In the genomic region with DNA sequence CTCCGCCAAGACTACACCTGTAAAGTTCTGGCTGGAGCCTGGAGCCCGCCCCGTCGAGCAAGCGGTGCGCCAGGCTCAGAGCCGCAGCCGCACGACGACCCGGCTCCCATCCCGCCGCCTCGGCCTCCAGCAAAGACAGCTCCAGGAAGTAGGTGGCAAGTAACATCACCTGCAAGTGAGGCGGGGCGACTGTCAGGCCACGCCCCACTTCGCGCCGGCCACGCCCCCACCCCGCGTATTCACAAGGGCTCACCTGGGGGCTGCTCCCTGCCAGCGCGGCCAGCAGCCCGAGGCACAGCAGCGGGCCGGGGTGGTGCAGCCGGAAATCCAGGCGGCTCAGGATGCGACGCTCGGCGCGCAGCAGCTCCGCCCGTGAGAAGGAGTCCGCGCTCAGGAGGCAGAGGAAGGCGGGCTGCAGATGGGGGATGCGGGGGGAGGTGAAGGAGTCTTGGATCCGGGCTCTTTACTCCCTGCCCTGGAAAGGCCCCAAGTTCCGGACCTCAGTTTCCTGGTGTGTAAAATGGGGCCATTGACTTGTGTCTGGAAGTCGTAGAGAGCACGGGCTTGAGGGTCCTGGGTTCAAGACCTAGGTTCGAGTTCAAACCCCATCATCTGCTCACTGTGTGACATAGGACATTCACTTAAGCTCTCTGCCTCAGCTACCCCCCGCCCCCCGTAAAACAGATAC, we compare ENCODE assay signal across 13 cellular contexts. TPM values are rescaled to one million over a fixed set of nuclear protein-coding genes. Genes with fewer than 3 reads are reported as not detected.
DNase-seq lines count a peak whose midpoint lies in the region; ATAC-seq, FAIRE-seq and TF ChIP-seq lines count a peak whose summit lies in the region.
"Had no signal": no experiment of that assay in that cellular context is flagged by ENCODE, and none has a peak within 500 bp of the region (broad histone marks: within the 10 kb centered on the region; RNA-seq: fewer than 3 reads in every experiment).

No MANE protein-coding gene starts in this region.

- H3K4me3 Mint-ChIP-seq in activated CD4-positive, alpha-beta memory T cell treated with anti-CD3 and anti-CD28 coated beads, Interleukin-2, amount 10 ng/mL, durations not matched to agents 7 days and 5 days, result no peak overlapping the region
- no peak overlapping the region for H3K4me3 Mint-ChIP-seq in type B pancreatic cell
- H3K4me3 Mint-ChIP-seq in endothelial cell (ENCODE audit: unreplicated experiment), result no peak overlapping the region

- no peaks in the 10 kb centered on the region for H3K36me3 ChIP-seq in HepG2 (replicated peaks in 1 of 2; ENCODE audit: control insufficient read depth in 1 of 2, insufficient read depth in 2 of 2, low read length in 2 of 2)
- no peaks in the 10 kb centered on the region for H3K36me3 ChIP-seq in right lobe of liver
- no peaks in the 10 kb centered on the region for H3K36me3 ChIP-seq in iPS-15b (ENCODE audit: control insufficient read depth, insufficient read depth, low read length)
- no peaks in the 10 kb centered on the region for H3K36me3 ChIP-seq in PC-9 (ENCODE audit: low read depth)
- H3K36me3 ChIP-seq in upper lobe of right lung, result no peaks in the 10 kb centered on the region

- POLR2A ChIA-PET in HepG2 (lab: Yijun Ruan, JAX) (interaction anchor here (1.0 kb wide), 1 partner anchor 9 kb away, joined by 3 read pairs; no protein-coding TSS in a partner anchor), PC-9 (lab: Charles Lee; ENCODE audit: unreplicated experiment) (no interaction called here)
- POLR2A ChIA-PET in activated CD4-positive, alpha-beta memory T cell treated with anti-CD3 and anti-CD28 coated beads, Interleukin-2, amount 10 ng/mL, durations not matched to agents 7 days and 5 days (lab: Charles Lee), result no interaction called here

- CTCF ChIA-PET in HepG2 (lab: Yijun Ruan, JAX; ENCODE audit: low intra/inter-chr PET ratio, low total read pairs) (no interaction called here), PC-9 (lab: Charles Lee) (interaction anchor here (0.7 kb wide), 1 partner anchor 985 kb away, joined by 3 read pairs; no protein-coding TSS in a partner anchor)
- CTCF ChIA-PET in activated CD4-positive, alpha-beta memory T cell treated with anti-CD3 and anti-CD28 coated beads, Interleukin-2, amount 10 ng/mL, durations not matched to agents 7 days and 5 days (lab: Charles Lee), result no interaction called here

- no peak overlapping the region for H2AFZ ChIP-seq in HepG2 (ENCODE audit: low read length)
- H2AFZ ChIP-seq in PC-9, result no peak overlapping the region

- H3K27me3 ChIP-seq in HepG2 (ENCODE audit: control insufficient read depth in 1 of 2, insufficient read depth in 2 of 2, low read length in 2 of 2) (peaks cover 0 to 4% of the 10 kb centered on the region in 2 experiments; a peak in 1 of 5 replicates), right lobe of liver (no peaks in the 10 kb centered on the region), iPS-15b (ENCODE audit: control insufficient read depth, insufficient read depth, low read length) (peaks cover 29% of the 10 kb centered on the region), PC-9 (ENCODE audit: insufficient read depth, low read depth) (no peaks in the 10 kb centered on the region), upper lobe of right lung (peaks cover 41% of the 10 kb centered on the region)

- H3K27ac Mint-ChIP-seq in activated CD4-positive, alpha-beta memory T cell treated with anti-CD3 and anti-CD28 coated beads, Interleukin-2, amount 10 ng/mL, durations not matched to agents 7 days and 5 days, result no peak overlapping the region
- H3K27ac Mint-ChIP-seq in type B pancreatic cell, result no peak overlapping the region
- H3K27ac Mint-ChIP-seq in endothelial cell (ENCODE audit: unreplicated experiment), result no peak overlapping the region

- BruUV-seq in HepG2 (replicated peaks; lab: Mats Ljungman, UMichigan) (no TSS peak), PC-9 (replicated peaks; lab: Mats Ljungman, UMichigan) (no TSS peak)

- H3K4me1 Mint-ChIP-seq in activated CD4-positive, alpha-beta memory T cell treated with anti-CD3 and anti-CD28 coated beads, Interleukin-2, amount 10 ng/mL, durations not matched to agents 7 days and 5 days, result peaks cover 17% of the 10 kb centered on the region
- H3K4me1 Mint-ChIP-seq in type B pancreatic cell (ENCODE audit: unreplicated experiment) (peaks cover 4% of the 10 kb centered on the region), endothelial cell (ENCODE audit: unreplicated experiment) (peaks cover 5% of the 10 kb centered on the region)

- FAIRE-seq in HepG2 (lab: Jason Lieb, UNC), result no peak
- FAIRE-seq: TTC549 had no signal

- H3K27ac ChIP-seq in HepG2 (ENCODE audit: extremely low read length, insufficient read depth, low read length) (no peak overlapping the region), right lobe of liver (no peak overlapping the region), PC-9 (no peak overlapping the region), upper lobe of right lung (no peak overlapping the region)
- H3K27ac ChIP-seq: dorsolateral prefrontal cortex had no signal

- H3K4me1 ChIP-seq in HepG2 (ENCODE audit: insufficient read depth, low read length) (peaks cover 38% of the 10 kb centered on the region), right lobe of liver (peaks cover 0 to 16% (median 3%) of the 10 kb centered on the region in 4 donors), iPS-15b (ENCODE audit: control insufficient read depth, insufficient read depth, low read length) (peaks cover 5% of the 10 kb centered on the region), PC-9 (replicated peaks; ENCODE audit: insufficient read depth) (peaks cover 17% of the 10 kb centered on the region), upper lobe of right lung (peaks cover 16% of the 10 kb centered on the region)

- WGBS in HepG2 (ENCODE audit: low lambda C conversion rate), result 93% methylated on average over 30 of the region's 48 CpGs
- WGBS in right lobe of liver (ENCODE audit: insufficient coverage, low coverage, low lambda C conversion rate, missing lambda C conversion rate), result 55% methylated on average over 15 of the region's 48 CpGs

- peaks cover 65% of the 10 kb centered on the region for H3K27me3 Mint-ChIP-seq in activated CD4-positive, alpha-beta memory T cell treated with anti-CD3 and anti-CD28 coated beads, Interleukin-2, amount 10 ng/mL, durations not matched to agents 7 days and 5 days
- peaks cover 70% of the 10 kb centered on the region for H3K27me3 Mint-ChIP-seq in type B pancreatic cell
- peaks cover 24% of the 10 kb centered on the region for H3K27me3 Mint-ChIP-seq in endothelial cell (ENCODE audit: unreplicated experiment)

- H3F3A ChIP-seq in PC-9 (ENCODE audit: insufficient read depth, low read depth), result peaks cover 15% of the 10 kb centered on the region; the same call in 1 of the 2 replicates

- TF ChIP-seq POLR2A in HepG2 (IDR thresholded peaks at IDR 0.05; ENCODE audit: insufficient read depth in 1 of 2, low read depth in 2 of 2, low read length in 2 of 2), result no peak
- no peak for TF ChIP-seq POLR2A in right lobe of liver (IDR thresholded peaks at IDR 0.05)

- no peak for TF ChIP-seq RAD21 in HepG2 (CRISPR knock-in tag; IDR thresholded peaks at IDR 0.05)

- H3K4me2 ChIP-seq in HepG2 (ENCODE audit: low read depth, low read length) (no peak overlapping the region), PC-9 (no peak overlapping the region)

- ATAC-seq in HepG2 (no peak), right lobe of liver (no peak), upper lobe of right lung (no peak)

- intact Hi-C loops in HepG2 (cut with micrococcal nuclease; ENCODE audit: unreplicated experiment), result no loop called here
- intact Hi-C loops in right lobe of liver (cut with DNase I), result loop anchor here in 1 of 2 donors (10.0 kb wide), 1 partner anchor 52 kb away; no protein-coding TSS in a partner anchor
- intact Hi-C loops in PC-9 (cut with micrococcal nuclease; ENCODE audit: unreplicated experiment), result no loop called here
- intact Hi-C loops in upper lobe of right lung (cut with DNase I), result no loop called here

- peaks cover 3% of the 10 kb centered on the region for H3K36me3 Mint-ChIP-seq in activated CD4-positive, alpha-beta memory T cell treated with anti-CD3 and anti-CD28 coated beads, Interleukin-2, amount 10 ng/mL, durations not matched to agents 7 days and 5 days (ENCODE audit: low read depth)
- peaks cover 10% of the 10 kb centered on the region for H3K36me3 Mint-ChIP-seq in type B pancreatic cell
- H3K36me3 Mint-ChIP-seq in endothelial cell (ENCODE audit: low read depth, unreplicated experiment), result peaks cover 9% of the 10 kb centered on the region

- H4K20me1 ChIP-seq in HepG2 (ENCODE audit: insufficient read depth, low read length), result no peaks in the 10 kb centered on the region
- H4K20me1 ChIP-seq in PC-9 (ENCODE audit: insufficient read depth), result no peaks in the 10 kb centered on the region

- DNase-seq in HepG2 (ENCODE audit: low spot score) (no peak), right lobe of liver (no peak), type B pancreatic cell (ENCODE audit: extremely low spot score, unreplicated experiment) (peak; percentile 72), PC-9 (no peak), upper lobe of right lung (no peak), endothelial cell (ENCODE audit: low spot score) (no peak)
- DNase-seq in activated CD4-positive, alpha-beta memory T cell treated with anti-CD3 and anti-CD28 coated beads, Interleukin-2, amount 10 ng/mL, durations not matched to agents 7 days and 5 days, result peak; percentile 38
- DNase-seq: dorsolateral prefrontal cortex, hypothalamus, MV-4-11 had no signal

- H3K9ac ChIP-seq in HepG2 (ENCODE audit: insufficient read depth, low read depth, low read length) (no peak overlapping the region), iPS-15b (ENCODE audit: low read depth, low read length) (no peak overlapping the region)

- TF ChIP-seq CTCF in HepG2 (CRISPR knock-in tag; IDR thresholded peaks at IDR 0.05) (no peak), right lobe of liver (IDR thresholded peaks at IDR 0.05) (no peak), type B pancreatic cell (conservative IDR thresholded peaks at IDR 0.05) (no peak), PC-9 (conservative IDR thresholded peaks at IDR 0.05) (no peak), upper lobe of right lung (IDR thresholded peaks at IDR 0.05) (no peak), endothelial cell (IDR thresholded peaks at IDR 0.05; ENCODE audit: unreplicated experiment) (no peak)

- H3K9me3 ChIP-seq in HepG2 (ENCODE audit: low read length), result no peaks in the 10 kb centered on the region
- no peaks in the 10 kb centered on the region for H3K9me3 ChIP-seq in right lobe of liver
- no peaks in the 10 kb centered on the region for H3K9me3 ChIP-seq in iPS-15b (ENCODE audit: control insufficient read depth, insufficient read depth, low read length)
- no peaks in the 10 kb centered on the region for H3K9me3 ChIP-seq in PC-9 (ENCODE audit: insufficient read depth, low read depth)
- H3K9me3 ChIP-seq in upper lobe of right lung, result no peaks in the 10 kb centered on the region

- no peak overlapping the region for H3K4me3 ChIP-seq in HepG2 (replicated peaks in 1 of 3; ENCODE audit: insufficient read depth in 1 of 3, low read depth in 2 of 3, low read length in 3 of 3)
- H3K4me3 ChIP-seq in right lobe of liver, result no peak overlapping the region
- H3K4me3 ChIP-seq in iPS-15b (ENCODE audit: low read depth, low read length), result peak overlapping the region; percentile 28
- no peak overlapping the region for H3K4me3 ChIP-seq in PC-9
- H3K4me3 ChIP-seq in upper lobe of right lung, result no peak overlapping the region

- H3K9me3 Mint-ChIP-seq in activated CD4-positive, alpha-beta memory T cell treated with anti-CD3 and anti-CD28 coated beads, Interleukin-2, amount 10 ng/mL, durations not matched to agents 7 days and 5 days, result peaks cover 3% of the 10 kb centered on the region
- peaks cover 6% of the 10 kb centered on the region for H3K9me3 Mint-ChIP-seq in type B pancreatic cell
- H3K9me3 Mint-ChIP-seq in endothelial cell (ENCODE audit: unreplicated experiment), result peaks cover 5% of the 10 kb centered on the region

- in situ Hi-C loops in HepG2 (cut with HindIII; ENCODE audit: extremely low pct_ligation_motif_present, low pct_unique_long_range_greater_than_20kb), result loop anchor here (5.0 kb wide), 1 partner anchor 86 kb away; no protein-coding TSS in a partner anchor

- H3K9me2 ChIP-seq in PC-9 (ENCODE audit: insufficient read depth), result no peaks in the 10 kb centered on the region

- no peaks in the 10 kb centered on the region for H3K79me2 ChIP-seq in HepG2 (ENCODE audit: insufficient read depth, low read length)
- no peaks in the 10 kb centered on the region for H3K79me2 ChIP-seq in PC-9 (ENCODE audit: low read depth)

- TF ChIP-seq EP300 in HepG2 (IDR thresholded peaks at IDR 0.05; ENCODE audit: low read depth in 2 of 2, low read length in 2 of 2), result no peak
- TF ChIP-seq EP300 in HepG2 (CRISPR knock-in tag; IDR thresholded peaks at IDR 0.05; ENCODE audit: borderline replicate concordance), result no peak

RNA-seq across cellular contexts. Expression of gene CCNP, which starts 3.2 kb away (rescaled TPM):
- 0.66 and 1.1 TPM in 2 replicates for total RNA-seq in HepG2 (2016; rRNA removed; fragmentation: Illumina TruSeq; extraction: Trizol)
- total RNA-seq in HepG2 (2016; cell fraction: cytosol; rRNA removed; fragmentation: Illumina TruSeq; extraction: Trizol; ENCODE audit: low read depth), result 0.20 and 0.35 TPM in 2 replicates
- total RNA-seq in HepG2 (2016; cell fraction: insoluble cytoplasmic fraction; rRNA removed; fragmentation: Illumina TruSeq; extraction: Trizol), result 0.85 and 1.1 TPM in 2 replicates
- 0.74 and 0.79 TPM in 2 replicates for total RNA-seq in HepG2 (2016; cell fraction: membrane; rRNA removed; fragmentation: Illumina TruSeq; extraction: Trizol)
- total RNA-seq in HepG2 (2016; cell fraction: nucleus; rRNA removed; fragmentation: Illumina TruSeq; extraction: Trizol), result 0.69 and 0.96 TPM in 2 replicates
- 1.8 and 2.8 TPM in 2 replicates for polyA plus RNA-seq in HepG2 (2011; rRNA removed)
- 1.7 and 2.0 TPM in 2 replicates for polyA plus RNA-seq in HepG2 (2011; cell fraction: cytosol; rRNA removed)
- 7.9 and 8.4 TPM in 2 replicates for polyA plus RNA-seq in HepG2 (2011; cell fraction: nucleus; rRNA removed)
- 2.0 and 2.9 TPM in 2 replicates for polyA plus RNA-seq in HepG2 (2012)
- 0.25 and 0.58 TPM in 2 replicates for polyA plus RNA-seq in HepG2 (2016; cell fraction: cytosol; fragmentation: Illumina TruSeq; extraction: Trizol; ENCODE audit: low read depth)
- polyA plus RNA-seq in HepG2 (2016; cell fraction: insoluble cytoplasmic fraction; fragmentation: Illumina TruSeq; extraction: Trizol; ENCODE audit: low read depth), result 1.0 and 1.2 TPM in 2 replicates
- polyA plus RNA-seq in HepG2 (2016; cell fraction: membrane; fragmentation: Illumina TruSeq; extraction: Trizol; ENCODE audit: low read depth), result 0.49 and 0.52 TPM in 2 replicates
- polyA plus RNA-seq in HepG2 (2016; cell fraction: nucleus; fragmentation: Illumina TruSeq; extraction: Trizol; ENCODE audit: insufficient read depth, low read depth), result 2.3 and 2.8 TPM in 2 replicates
- 0.07 and 2.4 TPM in 2 replicates for polyA minus RNA-seq in HepG2 (2011; rRNA and poly(A)+ RNA removed; ENCODE audit: low replicate concordance)
- polyA minus RNA-seq in HepG2 (2011; cell fraction: cytosol; rRNA and poly(A)+ RNA removed), result 0.79 and 1.1 TPM in 2 replicates
- 0.90 and 1.2 TPM in 2 replicates for polyA minus RNA-seq in HepG2 (2011; cell fraction: nucleus; rRNA and poly(A)+ RNA removed)
- total RNA-seq in right lobe of liver, result 1 to 10 TPM; 1.5 to 8.7 (median 3.9) TPM
- total RNA-seq in activated CD4-positive, alpha-beta memory T cell treated with anti-CD3 and anti-CD28 coated beads, Interleukin-2, amount 10 ng/mL, durations not matched to agents 7 days and 5 days, result not detected
- 0.60 and 0.98 TPM in 2 replicates for total RNA-seq in type B pancreatic cell (ENCODE audit: low replicate concordance)
- 0.63 and 0.93 TPM in 2 replicates for total RNA-seq in PC-9 (2021)
- not detected for total RNA-seq in upper lobe of right lung
- total RNA-seq in endothelial cell (ENCODE audit: unreplicated experiment), result 0.18 TPM

RNA-seq across cellular contexts. Expression of gene TTC9B, which starts 5.1 kb away (rescaled TPM):
- not detected in 2 replicates for total RNA-seq in HepG2 (2016; rRNA removed; fragmentation: Illumina TruSeq; extraction: Trizol)
- total RNA-seq in HepG2 (2016; cell fraction: cytosol; rRNA removed; fragmentation: Illumina TruSeq; extraction: Trizol; ENCODE audit: low read depth), result not detected in 2 replicates
- not detected in 2 replicates for total RNA-seq in HepG2 (2016; cell fraction: insoluble cytoplasmic fraction; rRNA removed; fragmentation: Illumina TruSeq; extraction: Trizol)
- not detected in 2 replicates for total RNA-seq in HepG2 (2016; cell fraction: membrane; rRNA removed; fragmentation: Illumina TruSeq; extraction: Trizol)
- total RNA-seq in HepG2 (2016; cell fraction: nucleus; rRNA removed; fragmentation: Illumina TruSeq; extraction: Trizol), result not detected in 2 replicates
- polyA plus RNA-seq in HepG2 (2011; rRNA removed), result not detected in 2 replicates
- polyA plus RNA-seq in HepG2 (2011; cell fraction: cytosol; rRNA removed), result not detected in 2 replicates
- 0.05 TPM in 1 of 2 replicates, not detected in the other for polyA plus RNA-seq in HepG2 (2011; cell fraction: nucleus; rRNA removed)
- 0.08 and 0.27 TPM in 2 replicates for polyA plus RNA-seq in HepG2 (2012)
- not detected in 2 replicates for polyA plus RNA-seq in HepG2 (2016; cell fraction: cytosol; fragmentation: Illumina TruSeq; extraction: Trizol; ENCODE audit: low read depth)
- not detected in 2 replicates for polyA plus RNA-seq in HepG2 (2016; cell fraction: insoluble cytoplasmic fraction; fragmentation: Illumina TruSeq; extraction: Trizol; ENCODE audit: low read depth)
- not detected in 2 replicates for polyA plus RNA-seq in HepG2 (2016; cell fraction: membrane; fragmentation: Illumina TruSeq; extraction: Trizol; ENCODE audit: low read depth)
- polyA plus RNA-seq in HepG2 (2016; cell fraction: nucleus; fragmentation: Illumina TruSeq; extraction: Trizol; ENCODE audit: insufficient read depth, low read depth), result not detected in 2 replicates
- polyA minus RNA-seq in HepG2 (2011; rRNA and poly(A)+ RNA removed; ENCODE audit: low replicate concordance), result not detected in 2 replicates
- polyA minus RNA-seq in HepG2 (2011; cell fraction: cytosol; rRNA and poly(A)+ RNA removed), result not detected in 2 replicates
- polyA minus RNA-seq in HepG2 (2011; cell fraction: nucleus; rRNA and poly(A)+ RNA removed), result not detected in 2 replicates
- not detected for total RNA-seq in right lobe of liver
- total RNA-seq in activated CD4-positive, alpha-beta memory T cell treated with anti-CD3 and anti-CD28 coated beads, Interleukin-2, amount 10 ng/mL, durations not matched to agents 7 days and 5 days, result not detected
- total RNA-seq in type B pancreatic cell (ENCODE audit: low replicate concordance), result 0.39 and 0.48 TPM in 2 replicates
- total RNA-seq in PC-9 (2021), result 0.50 and 0.59 TPM in 2 replicates
- not detected for total RNA-seq in upper lobe of right lung
- 1.1 TPM for total RNA-seq in endothelial cell (ENCODE audit: unreplicated experiment)
- total RNA-seq: subcutaneous adipose tissue had no signal

RNA-seq across cellular contexts. Expression of gene MAP3K10, which starts 32.1 kb away (rescaled TPM):
- total RNA-seq in HepG2 (2016; rRNA removed; fragmentation: Illumina TruSeq; extraction: Trizol) (1.9 and 3.4 TPM in 2 replicates), right lobe of liver (1 to 10 TPM; 4.2 to 7.0 (median 6.5) TPM), type B pancreatic cell (ENCODE audit: low replicate concordance) (16.8 and 23.4 TPM in 2 replicates), PC-9 (2021) (26.9 and 29.5 TPM in 2 replicates), upper lobe of right lung (17.2 TPM), endothelial cell (ENCODE audit: unreplicated experiment) (20.6 TPM)
- total RNA-seq in HepG2 (2016; cell fraction: cytosol; rRNA removed; fragmentation: Illumina TruSeq; extraction: Trizol; ENCODE audit: low read depth), result 3.4 and 3.7 TPM in 2 replicates
- total RNA-seq in HepG2 (2016; cell fraction: insoluble cytoplasmic fraction; rRNA removed; fragmentation: Illumina TruSeq; extraction: Trizol), result 1.5 and 4.3 TPM in 2 replicates
- total RNA-seq in HepG2 (2016; cell fraction: membrane; rRNA removed; fragmentation: Illumina TruSeq; extraction: Trizol), result 2.3 and 3.1 TPM in 2 replicates
- 4.8 and 6.5 TPM in 2 replicates for total RNA-seq in HepG2 (2016; cell fraction: nucleus; rRNA removed; fragmentation: Illumina TruSeq; extraction: Trizol)
- 5.0 and 6.7 TPM in 2 replicates for polyA plus RNA-seq in HepG2 (2011; rRNA removed)
- polyA plus RNA-seq in HepG2 (2011; cell fraction: cytosol; rRNA removed), result 2.4 and 4.6 TPM in 2 replicates
- polyA plus RNA-seq in HepG2 (2011; cell fraction: nucleus; rRNA removed), result 28.9 and 39.9 TPM in 2 replicates
- 4.5 and 7.7 TPM in 2 replicates for polyA plus RNA-seq in HepG2 (2012)
- 1.1 and 1.2 TPM in 2 replicates for polyA plus RNA-seq in HepG2 (2016; cell fraction: cytosol; fragmentation: Illumina TruSeq; extraction: Trizol; ENCODE audit: low read depth)
- 2.1 and 3.6 TPM in 2 replicates for polyA plus RNA-seq in HepG2 (2016; cell fraction: insoluble cytoplasmic fraction; fragmentation: Illumina TruSeq; extraction: Trizol; ENCODE audit: low read depth)
- polyA plus RNA-seq in HepG2 (2016; cell fraction: membrane; fragmentation: Illumina TruSeq; extraction: Trizol; ENCODE audit: low read depth), result 2.5 and 3.9 TPM in 2 replicates
- 14.6 and 16.4 TPM in 2 replicates for polyA plus RNA-seq in HepG2 (2016; cell fraction: nucleus; fragmentation: Illumina TruSeq; extraction: Trizol; ENCODE audit: insufficient read depth, low read depth)
- 9.5 and 13.6 TPM in 2 replicates for polyA minus RNA-seq in HepG2 (2011; rRNA and poly(A)+ RNA removed; ENCODE audit: low replicate concordance)
- polyA minus RNA-seq in HepG2 (2011; cell fraction: cytosol; rRNA and poly(A)+ RNA removed), result 3.7 and 4.1 TPM in 2 replicates
- 9.0 and 9.3 TPM in 2 replicates for polyA minus RNA-seq in HepG2 (2011; cell fraction: nucleus; rRNA and poly(A)+ RNA removed)
- total RNA-seq in activated CD4-positive, alpha-beta memory T cell treated with anti-CD3 and anti-CD28 coated beads, Interleukin-2, amount 10 ng/mL, durations not matched to agents 7 days and 5 days, result 10 to 100 TPM; 17.3 to 18.0 TPM

Comparison
In these comparisons a context has a peak if more than half of its experiments do, and no peak if none do; other contexts are left out.
1. DNase-seq: peak in activated CD4-positive, alpha-beta memory T cell treated with anti-CD3 and anti-CD28 coated beads, Interleukin-2, amount 10 ng/mL, durations not matched to agents 7 days and 5 days (single experiment) and type B pancreatic cell (single experiment); none in HepG2 (single experiment), right lobe of liver (0 of 3), PC-9 (0 of 2), upper lobe of right lung (single experiment) and endothelial cell (single experiment).